Comparison of ENCODE assay signal across 8 cellular contexts in genomic region chr14:59870277-59871165, GRCh38. TPM values are rescaled to one million over a fixed set of nuclear protein-coding genes. Genes with fewer than 3 reads are reported as not detected.
DNase-seq lines count a peak whose midpoint lies in the region; ATAC-seq, FAIRE-seq and TF ChIP-seq lines count a peak whose summit lies in the region.

RTN1 (minus strand) TSS chr14:59870776; CDS start chr14:59870630, 146 bp downstream.

- H3K27me3 ChIP-seq in SU-DHL-6 (ENCODE audit: low read length) (no peaks in the 10 kb centered on the region), HepG2 (ENCODE audit: control insufficient read depth in 1 of 2, insufficient read depth in 2 of 2, low read length in 2 of 2) (peaks cover 0 to 30% of the 10 kb centered on the region in 2 experiments; a peak in 2 of 5 replicates)

- DNase-seq in DMS79 treated with DMSO at 0.1 percent for 48 hours (lab: John Stamatoyannopoulos, UW) (peak; percentile 71), NCI-H1092 treated with DMSO at 0.1 percent for 48 hours (lab: John Stamatoyannopoulos, UW) (peak; percentile 86), HepG2 (ENCODE audit: low spot score) (no peak), KG1 (lab: John Stamatoyannopoulos, UW) (no peak)

- TF ChIP-seq CTCF in SU-DHL-6 (IDR thresholded peaks at IDR 0.05; ENCODE audit: insufficient read depth, low read length, poor library complexity, severe bottlenecking): no peak
- no peak for TF ChIP-seq CTCF in HepG2 (CRISPR knock-in tag; IDR thresholded peaks at IDR 0.05)

- H3K27ac ChIP-seq in SU-DHL-6 (ENCODE audit: low read depth, low read length): no peak within 1 kb of the TSS
- H3K27ac ChIP-seq in HepG2 (ENCODE audit: extremely low read length, insufficient read depth, low read length): no peak within 1 kb of the TSS

- H3K36me3 Mint-ChIP-seq in dendritic cell treated with granulocyte-macrophage colony-stimulating factor and Interleukin-4, amounts not matched to agents 40 ng/mL and 50 ng/mL, for 4 days (ENCODE audit: low read depth): peaks cover 6% of the 10 kb centered on the region
- peaks cover 4% of the 10 kb centered on the region for H3K36me3 Mint-ChIP-seq in stimulated activated memory B cell treated with anti-CD40 and anti-IgM and Interleukin-4, amounts not matched to agents 10 μg/mL and 1 μg/mL and 100 μg/mL, for 72 hours

- TF ChIP-seq EP300 in HepG2 (IDR thresholded peaks at IDR 0.05; ENCODE audit: low read depth in 2 of 2, low read length in 2 of 2): no peak
- TF ChIP-seq EP300 in HepG2 (CRISPR knock-in tag; IDR thresholded peaks at IDR 0.05; ENCODE audit: borderline replicate concordance): no peak

- H3K4me3 ChIP-seq in SU-DHL-6 (ENCODE audit: insufficient read depth, low read length, poor library complexity, severe bottlenecking): peak within 1 kb of the TSS; percentile 47
- H3K4me3 ChIP-seq in HepG2 (replicated peaks in 1 of 3; ENCODE audit: insufficient read depth in 1 of 3, low read depth in 2 of 3, low read length in 3 of 3): peak within 1 kb of the TSS; percentile 35 to 64 (median 37)

- H4K20me1 ChIP-seq in SU-DHL-6 (ENCODE audit: low read depth, low read length): no peaks in the 10 kb centered on the region
- H4K20me1 ChIP-seq in HepG2 (ENCODE audit: insufficient read depth, low read length): no peaks in the 10 kb centered on the region

- H3K79me2 ChIP-seq in SU-DHL-6 (ENCODE audit: insufficient read depth, low read length) (no peaks in the 10 kb centered on the region), HepG2 (ENCODE audit: insufficient read depth, low read length) (no peaks in the 10 kb centered on the region)

- no peaks in the 10 kb centered on the region for H3F3A ChIP-seq in SU-DHL-6 (ENCODE audit: insufficient read depth)

- CTCF ChIA-PET in HepG2 (lab: Yijun Ruan, JAX; ENCODE audit: low intra/inter-chr PET ratio, low total read pairs): no interaction called here

- 1% methylated on average over 26 of the region's 84 CpGs for WGBS in HepG2 (ENCODE audit: low lambda C conversion rate)

- peaks cover 8% of the 10 kb centered on the region; the same call in 1 of the 2 replicates for H3K4me1 ChIP-seq in HepG2 (ENCODE audit: insufficient read depth, low read length)

- in situ Hi-C loops in HepG2 (cut with HindIII; ENCODE audit: extremely low pct_ligation_motif_present, low pct_unique_long_range_greater_than_20kb): no loop called here

- ATAC-seq in GM21786 (IDR thresholded peaks at IDR 0.05; ENCODE audit: unreplicated experiment) (peak; percentile 53), HepG2 (peak; percentile 89)
- peak; percentile 48 for ATAC-seq in stimulated activated memory B cell treated with anti-CD40 and anti-IgM and Interleukin-4, amounts not matched to agents 10 μg/mL and 1 μg/mL and 100 μg/mL, for 72 hours

- no peak for TF ChIP-seq POLR2A in HepG2 (IDR thresholded peaks at IDR 0.05; ENCODE audit: insufficient read depth in 1 of 2, low read depth in 2 of 2, low read length in 2 of 2)

- H3K4me1 Mint-ChIP-seq in dendritic cell treated with granulocyte-macrophage colony-stimulating factor and Interleukin-4, amounts not matched to agents 40 ng/mL and 50 ng/mL, for 4 days (ENCODE audit: low read depth): peaks cover 18% of the 10 kb centered on the region
- H3K4me1 Mint-ChIP-seq in stimulated activated memory B cell treated with anti-CD40 and anti-IgM and Interleukin-4, amounts not matched to agents 10 μg/mL and 1 μg/mL and 100 μg/mL, for 72 hours: peaks cover 7% of the 10 kb centered on the region

- H3K4me3 Mint-ChIP-seq in dendritic cell treated with granulocyte-macrophage colony-stimulating factor and Interleukin-4, amounts not matched to agents 40 ng/mL and 50 ng/mL, for 4 days: peak within 1 kb of the TSS; percentile 98
- peak within 1 kb of the TSS; percentile 96 for H3K4me3 Mint-ChIP-seq in stimulated activated memory B cell treated with anti-CD40 and anti-IgM and Interleukin-4, amounts not matched to agents 10 μg/mL and 1 μg/mL and 100 μg/mL, for 72 hours

- FAIRE-seq in HepG2 (lab: Jason Lieb, UNC): no peak

- no peaks in the 10 kb centered on the region for H3K9me2 ChIP-seq in SU-DHL-6 (replicated peaks; ENCODE audit: insufficient read depth, low read length)

- no peaks in the 10 kb centered on the region for H3K9me3 Mint-ChIP-seq in dendritic cell treated with granulocyte-macrophage colony-stimulating factor and Interleukin-4, amounts not matched to agents 40 ng/mL and 50 ng/mL, for 4 days
- H3K9me3 Mint-ChIP-seq in stimulated activated memory B cell treated with anti-CD40 and anti-IgM and Interleukin-4, amounts not matched to agents 10 μg/mL and 1 μg/mL and 100 μg/mL, for 72 hours: no peaks in the 10 kb centered on the region

- H2AFZ ChIP-seq in SU-DHL-6 (ENCODE audit: low read depth, low read length, severe bottlenecking): peak within 1 kb of the TSS; percentile 66
- H2AFZ ChIP-seq in HepG2 (ENCODE audit: low read length): no peak within 1 kb of the TSS

- POLR2A ChIA-PET in HepG2 (lab: Yijun Ruan, JAX): no interaction called here

- H3K27me3 Mint-ChIP-seq in dendritic cell treated with granulocyte-macrophage colony-stimulating factor and Interleukin-4, amounts not matched to agents 40 ng/mL and 50 ng/mL, for 4 days: peaks cover 20% of the 10 kb centered on the region
- peaks cover 48% of the 10 kb centered on the region for H3K27me3 Mint-ChIP-seq in stimulated activated memory B cell treated with anti-CD40 and anti-IgM and Interleukin-4, amounts not matched to agents 10 μg/mL and 1 μg/mL and 100 μg/mL, for 72 hours

- H3K27ac Mint-ChIP-seq in dendritic cell treated with granulocyte-macrophage colony-stimulating factor and Interleukin-4, amounts not matched to agents 40 ng/mL and 50 ng/mL, for 4 days: peak within 1 kb of the TSS; percentile 83
- peak within 1 kb of the TSS; percentile 78 for H3K27ac Mint-ChIP-seq in stimulated activated memory B cell treated with anti-CD40 and anti-IgM and Interleukin-4, amounts not matched to agents 10 μg/mL and 1 μg/mL and 100 μg/mL, for 72 hours

- BruUV-seq in HepG2 (replicated peaks; lab: Mats Ljungman, UMichigan): no TSS peak

- intact Hi-C loops in dendritic cell treated with granulocyte-macrophage colony-stimulating factor and Interleukin-4, amounts not matched to agents 40 ng/mL and 50 ng/mL, for 4 days (cut with micrococcal nuclease): no loop called here
- intact Hi-C loops in HepG2 (cut with micrococcal nuclease; ENCODE audit: unreplicated experiment): no loop called here

- TF ChIP-seq RAD21 in HepG2 (CRISPR knock-in tag; IDR thresholded peaks at IDR 0.05): no peak

- no peaks in the 10 kb centered on the region for H3K9me3 ChIP-seq in SU-DHL-6 (ENCODE audit: insufficient read depth, low read length)
- H3K9me3 ChIP-seq in HepG2 (ENCODE audit: low read length): no peaks in the 10 kb centered on the region

- peak within 1 kb of the TSS; percentile 16; the same call in 1 of the 2 replicates for H3K9ac ChIP-seq in SU-DHL-6 (ENCODE audit: low read length)
- H3K9ac ChIP-seq in HepG2 (ENCODE audit: insufficient read depth, low read depth, low read length): no peak within 1 kb of the TSS

- no peaks in the 10 kb centered on the region for H3K36me3 ChIP-seq in SU-DHL-6 (ENCODE audit: low read length)
- H3K36me3 ChIP-seq in HepG2 (replicated peaks in 1 of 2; ENCODE audit: control insufficient read depth in 1 of 2, insufficient read depth in 2 of 2, low read length in 2 of 2): no peaks in the 10 kb centered on the region

- peak within 1 kb of the TSS; percentile 52 for H3K4me2 ChIP-seq in SU-DHL-6 (ENCODE audit: low read depth, low read length, poor library complexity, severe bottlenecking)
- peak within 1 kb of the TSS; percentile 54 for H3K4me2 ChIP-seq in HepG2 (ENCODE audit: low read depth, low read length)

TF ChIP-seq in HepG2, 621 proteins besides CTCF, POLR2A, EP300 and RAD21 (continues in another document):
- TF ChIP-seq MZF1 (CRISPR knock-in tag; IDR thresholded peaks at IDR 0.05; ENCODE audit: borderline replicate concordance): no peak
- TF ChIP-seq POLR2AphosphoS2 (IDR thresholded peaks at IDR 0.05; ENCODE audit: low read depth, low read length): no peak
- no peak for TF ChIP-seq LCORL (IDR thresholded peaks at IDR 0.05)
- TF ChIP-seq LCORL (CRISPR knock-in tag; IDR thresholded peaks at IDR 0.05): no peak
- TF ChIP-seq ZNF713 (CRISPR knock-in tag; IDR thresholded peaks at IDR 0.05): no peak
- 0 out of 2 replicates have a peak, but pooled peaks have one; percentile 8 for TF ChIP-seq ZNF777 (CRISPR knock-in tag; IDR thresholded peaks at IDR 0.05)
- no peak for TF ChIP-seq CENPX (CRISPR knock-in tag; IDR thresholded peaks at IDR 0.05)
- TF ChIP-seq ZNF101 (CRISPR knock-in tag; IDR thresholded peaks at IDR 0.05; ENCODE audit: borderline replicate concordance, low read depth): no peak
- peak; percentile 28; the same call in 1 of the 2 replicates for TF ChIP-seq RFX1 (IDR thresholded peaks at IDR 0.05)

RNA-seq across cellular contexts. Expression of gene RTN1, which starts in this region (rescaled TPM):
- 0.04 and 0.20 TPM in 2 replicates for total RNA-seq in HepG2 (2016; rRNA removed; fragmentation: Illumina TruSeq; extraction: Trizol)
- total RNA-seq in HepG2 (2016; cell fraction: cytosol; rRNA removed; fragmentation: Illumina TruSeq; extraction: Trizol; ENCODE audit: low read depth): 0.09 TPM in 1 of 2 replicates, not detected in the other
- total RNA-seq in HepG2 (2016; cell fraction: insoluble cytoplasmic fraction; rRNA removed; fragmentation: Illumina TruSeq; extraction: Trizol): 0.06 TPM in 1 of 2 replicates, not detected in the other
- 0.06 and 0.10 TPM in 2 replicates for total RNA-seq in HepG2 (2016; cell fraction: membrane; rRNA removed; fragmentation: Illumina TruSeq; extraction: Trizol)
- 0.19 TPM in 1 of 2 replicates, not detected in the other for total RNA-seq in HepG2 (2016; cell fraction: nucleus; rRNA removed; fragmentation: Illumina TruSeq; extraction: Trizol)
- polyA plus RNA-seq in HepG2 (2011; rRNA removed): 0.18 and 0.21 TPM in 2 replicates
- 0.07 and 0.10 TPM in 2 replicates for polyA plus RNA-seq in HepG2 (2011; cell fraction: cytosol; rRNA removed)
- polyA plus RNA-seq in HepG2 (2011; cell fraction: nucleus; rRNA removed): 0.16 and 0.32 TPM in 2 replicates
- polyA plus RNA-seq in HepG2 (2012): not detected in 2 replicates
- not detected in 2 replicates for polyA plus RNA-seq in HepG2 (2016; cell fraction: cytosol; fragmentation: Illumina TruSeq; extraction: Trizol; ENCODE audit: low read depth)
- polyA plus RNA-seq in HepG2 (2016; cell fraction: insoluble cytoplasmic fraction; fragmentation: Illumina TruSeq; extraction: Trizol; ENCODE audit: low read depth): not detected in 2 replicates
- polyA plus RNA-seq in HepG2 (2016; cell fraction: membrane; fragmentation: Illumina TruSeq; extraction: Trizol; ENCODE audit: low read depth): not detected in 2 replicates
- 0.19 and 0.32 TPM in 2 replicates for polyA plus RNA-seq in HepG2 (2016; cell fraction: nucleus; fragmentation: Illumina TruSeq; extraction: Trizol; ENCODE audit: insufficient read depth, low read depth)
- not detected in 2 replicates for polyA minus RNA-seq in HepG2 (2011; rRNA and poly(A)+ RNA removed; ENCODE audit: low replicate concordance)
- not detected in 2 replicates for polyA minus RNA-seq in HepG2 (2011; cell fraction: cytosol; rRNA and poly(A)+ RNA removed)
- not detected in 2 replicates for polyA minus RNA-seq in HepG2 (2011; cell fraction: nucleus; rRNA and poly(A)+ RNA removed)

Comparison
In these comparisons a context has a peak if more than half of its experiments do, and no peak if none do; other contexts are left out.
1. Peak in ATAC-seq, H3K4me3 ChIP-seq and H3K4me2 ChIP-seq in HepG2; RNA of the gene not detected or under 1 TPM.
2. DNase-seq: peak in DMS79 treated with DMSO at 0.1 percent for 48 hours (single experiment) and NCI-H1092 treated with DMSO at 0.1 percent for 48 hours (single experiment); none in HepG2 (single experiment) and KG1 (single experiment).
3. Peak in every context shown above with its lines, with median percentiles within 50 percentile points of each other: ATAC-seq.